ENCODE assay signal across 32 cellular contexts in the genomic region with DNA sequence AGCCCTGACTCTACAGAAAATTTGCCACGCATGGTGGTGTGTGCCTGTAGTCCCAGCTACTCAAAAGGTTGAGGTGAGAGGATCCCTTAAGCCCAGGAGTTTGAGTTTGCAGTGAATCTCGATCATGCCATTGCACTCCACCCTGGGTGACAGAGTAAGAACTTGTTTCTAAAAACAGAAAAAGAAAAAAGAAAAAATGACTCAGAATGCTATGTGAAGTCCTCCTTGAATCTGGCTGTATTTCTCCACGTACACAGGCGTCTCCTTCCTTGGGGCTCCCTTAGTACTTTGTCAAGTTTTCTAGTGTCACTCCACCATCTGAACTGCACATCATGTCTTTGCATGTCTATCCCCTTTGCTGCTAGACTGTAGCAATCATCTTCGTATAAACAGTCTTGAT.
"Had no signal": no experiment of that assay in that cellular context is flagged by ENCODE, and none has a peak within 500 bp of the region (broad histone marks: within the 10 kb centered on the region; RNA-seq: fewer than 3 reads in every experiment).

No MANE protein-coding gene starts in this region.

- DNase-seq: activated B cell treated with CpG ODN at 0.5 μM for 24 hours; activated CD4-positive, alpha-beta memory T cell treated with anti-CD3 and anti-CD28 coated beads, Interleukin-2, amount 10 ng/mL, durations not matched to agents 7 days and 5 days; activated CD4-positive, alpha-beta T cell treated with anti-CD3 and anti-CD28 coated beads, Interleukin-2, amount 10 ng/mL, durations not matched to agents 7 days and 5 days; activated CD4-positive, alpha-beta T cell treated with anti-CD3 and anti-CD28 coated beads, Interleukin-2, amount 50 U/mL, for 4 hours; activated CD8-positive, alpha-beta memory T cell treated with anti-CD3 and anti-CD28 coated beads, Interleukin-2, amount 50 U/mL, for 48 hours; activated gamma-delta T cell; activated naive CD4-positive, alpha-beta T cell; activated naive CD4-positive, alpha-beta T cell treated with anti-CD3 and anti-CD28 coated beads, Interleukin-2, amount 10 ng/mL, durations not matched to agents 7 days and 5 days; activated naive CD8-positive, alpha-beta T cell treated with anti-CD3 and anti-CD28 coated beads, Interleukin-2, amount 10 ng/mL, durations not matched to agents 7 days and 5 days; activated T-cell treated with anti-CD3 and anti-CD28 coated beads for 4 hours; activated T-cell treated with anti-CD3 and anti-CD28 coated beads, Interleukin-2, amount 50 U/mL, for 48 hours; amniotic stem cell; anterior cingulate cortex; body of pancreas; caudate nucleus; cortex of kidney; dermis blood vessel endothelial cell; effector CD4-positive, alpha-beta T cell; effector memory CD8-positive, alpha-beta T cell; erythroblast; foreskin keratinocyte; gastrocnemius medialis; glutamatergic neuron; T-helper 1 cell; T-helper 17 cell; T1000; WERI-Rb-1 had no signal

- FAIRE-seq: colon had no signal

- H3K27me3 Mint-ChIP-seq: activated B cell treated with CpG ODN at 0.5 μM for 24 hours had no signal

- H3K27ac Mint-ChIP-seq: activated B cell treated with CpG ODN at 0.5 μM for 24 hours; activated CD4-positive, alpha-beta memory T cell treated with anti-CD3 and anti-CD28 coated beads, Interleukin-2, amount 10 ng/mL, durations not matched to agents 7 days and 5 days; activated CD4-positive, alpha-beta T cell treated with anti-CD3 and anti-CD28 coated beads, Interleukin-2, amount 10 ng/mL, durations not matched to agents 7 days and 5 days; activated naive CD4-positive, alpha-beta T cell treated with anti-CD3 and anti-CD28 coated beads, Interleukin-2, amount 10 ng/mL, durations not matched to agents 7 days and 5 days; activated naive CD4-positive, alpha-beta T cell treated with anti-CD3 and anti-CD28 coated beads, Interleukin-2, amount 50 U/mL, for 72 hours; activated naive CD8-positive, alpha-beta T cell treated with anti-CD3 and anti-CD28 coated beads, Interleukin-2, amount 10 ng/mL, durations not matched to agents 7 days and 5 days; activated T-helper 1 cell treated with anti-CD3 and anti-CD28 coated beads, Interleukin-12 subunit alpha, Interleukin-12 subunit beta, Interleukin-2, Interleukin-4 antibody, amounts not matched to agents 30 ng/mL and 10 ng/mL and 1 ng/mL, durations not matched to agents 14 hours and 24 hours and 36 hours; effector memory CD8-positive, alpha-beta T cell; T-helper 17 cell; T-helper 2 cell treated with Interferon-gamma antibody and Interleukin-4, amounts not matched to agents 5 μg/mL and 100 μg/mL, for 36 hours had no signal

- H3K27ac ChIP-seq: body of pancreas, esophagus muscularis mucosa, foreskin keratinocyte, gastrocnemius medialis, WERI-Rb-1 had no signal

- H3K4me3 Mint-ChIP-seq: activated B cell treated with CpG ODN at 0.5 μM for 24 hours; activated CD4-positive, alpha-beta memory T cell treated with anti-CD3 and anti-CD28 coated beads, Interleukin-2, amount 10 ng/mL, durations not matched to agents 7 days and 5 days; activated CD4-positive, alpha-beta T cell treated with anti-CD3 and anti-CD28 coated beads, Interleukin-2, amount 10 ng/mL, durations not matched to agents 7 days and 5 days; activated naive CD4-positive, alpha-beta T cell treated with anti-CD3 and anti-CD28 coated beads, Interleukin-2, amount 10 ng/mL, durations not matched to agents 7 days and 5 days; activated naive CD8-positive, alpha-beta T cell treated with anti-CD3 and anti-CD28 coated beads, Interleukin-2, amount 10 ng/mL, durations not matched to agents 7 days and 5 days; activated T-helper 1 cell treated with anti-CD3 and anti-CD28 coated beads, Interleukin-12 subunit alpha, Interleukin-12 subunit beta, Interleukin-2, Interleukin-4 antibody, amounts not matched to agents 30 ng/mL and 10 ng/mL and 1 ng/mL, durations not matched to agents 14 hours and 24 hours and 36 hours; effector memory CD8-positive, alpha-beta T cell; T-helper 17 cell; T-helper 2 cell treated with Interferon-gamma antibody and Interleukin-4, amounts not matched to agents 5 μg/mL and 100 μg/mL, for 36 hours had no signal

- H3K27me3 ChIP-seq: body of pancreas had no signal

- H3K36me3 ChIP-seq: esophagus muscularis mucosa, gastrocnemius medialis, WERI-Rb-1 had no signal

- H3K9me3 ChIP-seq: body of pancreas, esophagus muscularis mucosa, gastrocnemius medialis had no signal

- H3K36me3 Mint-ChIP-seq: activated naive CD4-positive, alpha-beta T cell treated with anti-CD3 and anti-CD28 coated beads, Interleukin-2, amount 10 ng/mL, durations not matched to agents 7 days and 5 days; activated naive CD8-positive, alpha-beta T cell treated with anti-CD3 and anti-CD28 coated beads, Interleukin-2, amount 10 ng/mL, durations not matched to agents 7 days and 5 days had no signal

- H3K4me1 ChIP-seq: body of pancreas, esophagus muscularis mucosa, foreskin keratinocyte, gastrocnemius medialis had no signal

- H3K9me3 Mint-ChIP-seq: activated B cell treated with CpG ODN at 0.5 μM for 24 hours; activated CD4-positive, alpha-beta memory T cell treated with anti-CD3 and anti-CD28 coated beads, Interleukin-2, amount 10 ng/mL, durations not matched to agents 7 days and 5 days; activated CD4-positive, alpha-beta T cell treated with anti-CD3 and anti-CD28 coated beads, Interleukin-2, amount 10 ng/mL, durations not matched to agents 7 days and 5 days; activated naive CD4-positive, alpha-beta T cell treated with anti-CD3 and anti-CD28 coated beads, Interleukin-2, amount 10 ng/mL, durations not matched to agents 7 days and 5 days; activated naive CD4-positive, alpha-beta T cell treated with anti-CD3 and anti-CD28 coated beads, Interleukin-2, amount 50 U/mL, for 72 hours; activated naive CD8-positive, alpha-beta T cell treated with anti-CD3 and anti-CD28 coated beads, Interleukin-2, amount 10 ng/mL, durations not matched to agents 7 days and 5 days; activated T-helper 1 cell treated with anti-CD3 and anti-CD28 coated beads, Interleukin-12 subunit alpha, Interleukin-12 subunit beta, Interleukin-2, Interleukin-4 antibody, amounts not matched to agents 30 ng/mL and 10 ng/mL and 1 ng/mL, durations not matched to agents 14 hours and 24 hours and 36 hours; effector memory CD8-positive, alpha-beta T cell; T-helper 2 cell treated with Interferon-gamma antibody and Interleukin-4, amounts not matched to agents 5 μg/mL and 100 μg/mL, for 36 hours had no signal

- H3K4me1 Mint-ChIP-seq: activated CD4-positive, alpha-beta T cell treated with anti-CD3 and anti-CD28 coated beads, Interleukin-2, amount 10 ng/mL, durations not matched to agents 7 days and 5 days; activated naive CD4-positive, alpha-beta T cell treated with anti-CD3 and anti-CD28 coated beads, Interleukin-2, amount 10 ng/mL, durations not matched to agents 7 days and 5 days; activated naive CD8-positive, alpha-beta T cell treated with anti-CD3 and anti-CD28 coated beads, Interleukin-2, amount 10 ng/mL, durations not matched to agents 7 days and 5 days; T-helper 17 cell had no signal

- H3K4me3 ChIP-seq: body of pancreas, esophagus muscularis mucosa, gastrocnemius medialis had no signal
